ENCODE assay signal across 26 cellular contexts in the genomic region with DNA sequence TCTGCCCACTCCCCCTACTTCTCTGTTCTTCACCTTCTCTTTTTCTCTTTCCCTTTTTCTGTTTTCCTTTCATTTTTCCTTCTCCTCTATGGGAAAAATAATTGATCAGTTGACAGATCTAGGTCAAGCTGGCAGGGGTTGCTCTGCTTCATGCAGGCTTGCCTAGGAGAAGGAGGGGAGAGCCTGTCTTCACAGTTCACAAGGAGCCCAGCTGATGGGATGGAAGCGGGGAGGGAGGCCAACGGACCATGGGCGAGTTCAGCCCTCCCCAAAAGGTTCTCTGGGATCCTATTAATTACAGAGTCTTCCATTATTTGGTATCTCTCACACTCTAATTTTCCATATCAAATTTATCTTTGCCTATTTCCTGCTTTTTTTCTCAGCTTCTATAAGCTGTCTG. TPM values are rescaled to one million over a fixed set of nuclear protein-coding genes. Genes with fewer than 3 reads are reported as not detected.
"Had no signal": no experiment of that assay in that cellular context is flagged by ENCODE, and none has a peak within 500 bp of the region (broad histone marks: within the 10 kb centered on the region; RNA-seq: fewer than 3 reads in every experiment).

No MANE protein-coding gene starts in this region.

- H3K36me3 Mint-ChIP-seq: stimulated activated effector memory CD8-positive, alpha-beta T cell treated with anti-CD3 and anti-CD28 coated beads, Interleukin-12 subunit alpha, Interleukin-12 subunit beta, amount 100 ng/mL, for 72 hours had no signal

- DNase-seq: dermis blood vessel endothelial cell; effector memory CD8-positive, alpha-beta T cell; erythroblast; esophagus squamous epithelium; foreskin melanocyte; glutamatergic neuron; heart right ventricle; hippocampal formation; left cardiac atrium; left lung; naive thymus-derived CD8-positive, alpha-beta T cell; nephron progenitor cell; occipital lobe; ovary; stimulated activated CD4-positive, alpha-beta T cell treated with anti-CD3 and anti-CD28 coated beads, Interleukin-2, amount 100 ng/mL, for 24 hours; stimulated activated CD4-positive, alpha-beta T cell treated with anti-CD3 and anti-CD28 coated beads, Interleukin-4, amount 100 ng/mL, for 24 hours; stimulated activated naive CD4-positive, alpha-beta T cell treated with Interleukin-2 at 50 U/mL for 16 hours; stomach; upper lobe of left lung had no signal

- H3K27me3 ChIP-seq: ovary had no signal

- H3K4me1 ChIP-seq: left lung had no signal

- H3K4me3 Mint-ChIP-seq: effector memory CD8-positive, alpha-beta T cell; naive thymus-derived CD8-positive, alpha-beta T cell; nephron progenitor cell; stimulated activated effector memory CD8-positive, alpha-beta T cell treated with anti-CD3 and anti-CD28 coated beads, Interleukin-12 subunit alpha, Interleukin-12 subunit beta, amount 100 ng/mL, for 72 hours had no signal

- H3K4me3 ChIP-seq: coronary artery, esophagus squamous epithelium, heart right ventricle, left lung, ovary, right atrium auricular region, stomach, thoracic aorta, tibial nerve, upper lobe of left lung had no signal

- H3K27ac Mint-ChIP-seq: effector memory CD8-positive, alpha-beta T cell; nephron progenitor cell; stimulated activated effector memory CD8-positive, alpha-beta T cell treated with anti-CD3 and anti-CD28 coated beads, Interleukin-12 subunit alpha, Interleukin-12 subunit beta, amount 100 ng/mL, for 72 hours had no signal

- H3K4me1 Mint-ChIP-seq: stimulated activated effector memory CD8-positive, alpha-beta T cell treated with anti-CD3 and anti-CD28 coated beads, Interleukin-12 subunit alpha, Interleukin-12 subunit beta, amount 100 ng/mL, for 72 hours had no signal

- ATAC-seq: effector memory CD8-positive, alpha-beta T cell; heart right ventricle; left cardiac atrium; left lung; naive thymus-derived CD8-positive, alpha-beta T cell; sciatic nerve; stimulated activated effector memory CD8-positive, alpha-beta T cell treated with anti-CD3 and anti-CD28 coated beads, Interleukin-12 subunit alpha, Interleukin-12 subunit beta, amount 100 ng/mL, for 72 hours had no signal

- H3K36me3 ChIP-seq: esophagus squamous epithelium, heart right ventricle, left lung, ovary, right atrium auricular region, stomach, thoracic aorta, tibial nerve, upper lobe of left lung had no signal

- H3K9me3 Mint-ChIP-seq: nephron progenitor cell had no signal

- H3K27ac ChIP-seq: coronary artery, esophagus squamous epithelium, heart right ventricle, left lung, ovary, right atrium auricular region, stomach, thoracic aorta, tibial nerve, upper lobe of left lung had no signal

- H3K9me3 ChIP-seq: esophagus squamous epithelium, heart right ventricle, left lung, ovary, right atrium auricular region, stomach, thoracic aorta, tibial nerve, upper lobe of left lung had no signal

RNA-seq across cellular contexts. Expression of gene NTM, which starts 5.5 kb away (rescaled TPM):
- total RNA-seq: lung microvascular endothelial cell; naive thymus-derived CD8-positive, alpha-beta T cell; thoracic aorta had no signal
